Comparison of ENCODE assay signal across 13 cellular contexts in the genomic region with DNA sequence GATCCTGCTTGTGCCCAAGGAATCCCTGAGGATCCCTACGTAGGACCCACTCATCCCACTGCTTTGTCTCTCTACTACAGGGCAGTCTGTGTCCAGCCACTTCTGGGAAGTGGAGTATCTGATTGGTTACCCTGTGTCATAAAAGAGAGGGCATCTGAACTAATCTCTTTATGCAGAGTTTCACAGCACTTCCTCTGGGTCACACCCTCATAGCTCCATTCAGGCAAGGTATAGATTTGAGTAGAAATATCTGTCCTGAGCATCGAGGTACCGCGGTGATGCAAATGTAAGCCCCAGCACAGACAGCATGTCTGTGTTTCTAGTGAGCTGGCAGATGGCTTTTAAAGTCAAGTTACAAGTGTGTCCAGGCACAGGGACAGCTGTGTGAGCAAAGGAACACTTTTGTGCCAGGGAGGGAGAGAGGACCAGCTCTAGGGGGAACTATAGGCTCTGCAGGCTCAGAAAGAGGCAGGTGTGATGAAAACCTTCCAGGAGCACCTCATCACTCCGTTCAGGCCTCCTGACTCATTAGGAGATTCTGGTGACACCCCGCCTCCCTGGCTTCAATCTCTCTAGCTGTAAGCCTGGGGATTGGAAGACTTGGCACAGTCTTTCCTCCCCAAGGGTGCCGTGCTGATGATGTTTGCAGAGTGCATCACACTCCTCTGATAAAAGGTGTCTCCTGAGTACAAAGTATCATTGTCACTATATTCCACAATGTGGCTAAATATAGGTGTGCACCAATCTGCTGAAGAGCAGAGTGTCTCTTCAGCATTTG.
A peak's percentile ranks its signal among the peaks of the same experiment; 100 is the strongest.
DNase-seq lines count a peak whose midpoint lies in the region; ATAC-seq lines count a peak whose summit lies in the region.
"Had no signal": no experiment of that assay in that cellular context is flagged by ENCODE, and none has a peak within 500 bp of the region (broad histone marks: within the 10 kb centered on the region; RNA-seq: fewer than 3 reads in every experiment).

No MANE protein-coding gene starts in this region.

- no CpG with 5 or more reads among the region's 7 CpGs for WGBS in neuronal stem cell (ENCODE audit: extremely low coverage in 2 of 2, insufficient read length in 2 of 2, insufficient replicate concordance in 1 of 2), 2 donors

- no peaks in the 10 kb centered on the region for H3K9me3 Mint-ChIP-seq in activated CD8-positive, alpha-beta memory T cell treated with anti-CD3 and anti-CD28 coated beads, Interleukin-2, amount 10 ng/mL, durations not matched to agents 7 days and 5 days (ENCODE audit: low read depth)
- H3K9me3 Mint-ChIP-seq in activated naive CD4-positive, alpha-beta T cell treated with anti-CD3 and anti-CD28 coated beads, Interleukin-2, amount 10 ng/mL, durations not matched to agents 7 days and 5 days: no peaks in the 10 kb centered on the region

- no peaks in the 10 kb centered on the region for H3K36me3 ChIP-seq in neuronal stem cell (replicated peaks in 1 of 2; ENCODE audit: control insufficient read depth in 2 of 2, insufficient read depth in 2 of 2, low read length in 2 of 2)
- H3K36me3 ChIP-seq: cardiac muscle cell, neutrophil had no signal

- peaks cover 2% of the 10 kb centered on the region for H3K36me3 Mint-ChIP-seq in activated CD8-positive, alpha-beta memory T cell treated with anti-CD3 and anti-CD28 coated beads, Interleukin-2, amount 10 ng/mL, durations not matched to agents 7 days and 5 days
- peaks cover 10% of the 10 kb centered on the region for H3K36me3 Mint-ChIP-seq in activated naive CD4-positive, alpha-beta T cell treated with anti-CD3 and anti-CD28 coated beads, Interleukin-2, amount 10 ng/mL, durations not matched to agents 7 days and 5 days

- peak overlapping the region; percentile 92 for H3K27ac Mint-ChIP-seq in activated CD8-positive, alpha-beta memory T cell treated with anti-CD3 and anti-CD28 coated beads, Interleukin-2, amount 10 ng/mL, durations not matched to agents 7 days and 5 days
- H3K27ac Mint-ChIP-seq in activated naive CD4-positive, alpha-beta T cell treated with anti-CD3 and anti-CD28 coated beads, Interleukin-2, amount 10 ng/mL, durations not matched to agents 7 days and 5 days: peak overlapping the region; percentile 98

- CTCF ChIA-PET in activated CD8-positive, alpha-beta memory T cell treated with anti-CD3 and anti-CD28 coated beads, Interleukin-2, amount 10 ng/mL, durations not matched to agents 7 days and 5 days (lab: Charles Lee): interaction anchor here (0.9 to 9.7 kb wide), 14 partner anchors 10 to 185 kb away, joined by 3 to 162 read pairs (median 4); partner anchors contain the start of gene UBL3
- CTCF ChIA-PET in activated naive CD4-positive, alpha-beta T cell treated with anti-CD3 and anti-CD28 coated beads, Interleukin-2, amount 10 ng/mL, durations not matched to agents 7 days and 5 days (lab: Charles Lee): interaction anchor here (0.8 to 6.0 kb wide), 9 partner anchors 10 to 179 kb away, joined by 3 to 52 read pairs (median 9); no protein-coding TSS in a partner anchor

- H4K8ac ChIP-seq in neuronal stem cell (ENCODE audit: low read depth, low read length): no peak overlapping the region

- peak overlapping the region; percentile 81 for H3K4me3 Mint-ChIP-seq in activated CD8-positive, alpha-beta memory T cell treated with anti-CD3 and anti-CD28 coated beads, Interleukin-2, amount 10 ng/mL, durations not matched to agents 7 days and 5 days
- H3K4me3 Mint-ChIP-seq in activated naive CD4-positive, alpha-beta T cell treated with anti-CD3 and anti-CD28 coated beads, Interleukin-2, amount 10 ng/mL, durations not matched to agents 7 days and 5 days: peak overlapping the region; percentile 89

- H3K14ac ChIP-seq in neuronal stem cell (ENCODE audit: low read length): no peak overlapping the region

- H3K4me3 ChIP-seq in neuronal stem cell (ENCODE audit: low read length in 2 of 2): no peak overlapping the region
- H3K4me3 ChIP-seq: cardiac muscle cell, SK-N-MC had no signal

- H2AK5ac ChIP-seq in neuronal stem cell (ENCODE audit: low read depth, low read length): peak overlapping the region; percentile 53

- H3K9ac ChIP-seq in neuronal stem cell (ENCODE audit: low read depth, low read length, poor library complexity): no peak overlapping the region

- H3K4me1 ChIP-seq in neuronal stem cell (ENCODE audit: control insufficient read depth in 2 of 2, insufficient read depth in 1 of 2, low read depth in 1 of 2, low read length in 2 of 2): peaks cover 0 to 10% of the 10 kb centered on the region in 2 donors

- no peaks in the 10 kb centered on the region for H3K27me3 Mint-ChIP-seq in activated CD8-positive, alpha-beta memory T cell treated with anti-CD3 and anti-CD28 coated beads, Interleukin-2, amount 10 ng/mL, durations not matched to agents 7 days and 5 days
- H3K27me3 Mint-ChIP-seq in activated naive CD4-positive, alpha-beta T cell treated with anti-CD3 and anti-CD28 coated beads, Interleukin-2, amount 10 ng/mL, durations not matched to agents 7 days and 5 days: no peaks in the 10 kb centered on the region

- no peak overlapping the region for H2BK120ac ChIP-seq in neuronal stem cell (ENCODE audit: low read depth, low read length)

- H3K4me2 ChIP-seq in neuronal stem cell (ENCODE audit: insufficient read depth, low read length, poor library complexity, severe bottlenecking): no peak overlapping the region

- no peaks in the 10 kb centered on the region for H3K9me3 ChIP-seq in neuronal stem cell (replicated peaks in 1 of 2; ENCODE audit: control insufficient read depth in 2 of 2, insufficient read depth in 1 of 2, low read depth in 1 of 2, low read length in 2 of 2)
- H3K9me3 ChIP-seq: neutrophil had no signal

- H3K4me1 Mint-ChIP-seq in activated CD8-positive, alpha-beta memory T cell treated with anti-CD3 and anti-CD28 coated beads, Interleukin-2, amount 10 ng/mL, durations not matched to agents 7 days and 5 days: peaks cover 47% of the 10 kb centered on the region
- peaks cover 62% of the 10 kb centered on the region for H3K4me1 Mint-ChIP-seq in activated naive CD4-positive, alpha-beta T cell treated with anti-CD3 and anti-CD28 coated beads, Interleukin-2, amount 10 ng/mL, durations not matched to agents 7 days and 5 days

- H3K79me1 ChIP-seq in neuronal stem cell (ENCODE audit: low read depth, low read length): no peaks in the 10 kb centered on the region

- no peak overlapping the region for H3K27ac ChIP-seq in neuronal stem cell (replicated peaks; ENCODE audit: low read length)
- H3K27ac ChIP-seq: cardiac muscle cell, SK-N-MC had no signal

- peaks cover 0 to 20% (median 0%) of the 10 kb centered on the region in 3 experiments for H3K27me3 ChIP-seq in neuronal stem cell (ENCODE audit: control insufficient read depth in 3 of 3, insufficient read depth in 3 of 3, low read depth in 1 of 3, low read length in 3 of 3)
- H3K27me3 ChIP-seq: cardiac muscle cell, neutrophil had no signal

- no peak overlapping the region for H2AFZ ChIP-seq in neuronal stem cell (ENCODE audit: low read length)

- no peak overlapping the region for H2BK5ac ChIP-seq in neuronal stem cell (ENCODE audit: low read length)

- peak; percentile 73 for DNase-seq in activated CD8-positive, alpha-beta memory T cell treated with anti-CD3 and anti-CD28 coated beads, Interleukin-2, amount 10 ng/mL, durations not matched to agents 7 days and 5 days
- no peak for DNase-seq in activated CD8-positive, alpha-beta memory T cell treated with anti-CD3 and anti-CD28 coated beads, Interleukin-2, amount 50 U/mL, for 4 hours
- peak; percentile 32 for DNase-seq in activated naive CD4-positive, alpha-beta T cell treated with anti-CD3 and anti-CD28 coated beads, Interleukin-2, amount 10 ng/mL, durations not matched to agents 7 days and 5 days
- DNase-seq in neuronal stem cell (ENCODE audit: low spot score): no peak
- no peak for DNase-seq in SW 1271 (lab: John Stamatoyannopoulos, UW)
- DNase-seq in T1000 (lab: John Stamatoyannopoulos, UW): no peak
- DNase-seq: Karpas-422, NCI-H446 treated with DMSO at 0.1 percent for 48 hours had no signal

- peak overlapping the region; percentile 54 for H3K18ac ChIP-seq in neuronal stem cell (ENCODE audit: low read length)

- H3K4ac ChIP-seq in neuronal stem cell (ENCODE audit: low read length): no peak overlapping the region

- ATAC-seq in activated CD8-positive, alpha-beta memory T cell treated with anti-CD3 and anti-CD28 coated beads, Interleukin-2, amount 10 ng/mL, durations not matched to agents 7 days and 5 days: peak; percentile 18
- peak; percentile 7 for ATAC-seq in HG03175 (IDR thresholded peaks at IDR 0.05; ENCODE audit: unreplicated experiment)
- no peak for ATAC-seq in HG03342 (IDR thresholded peaks at IDR 0.05; ENCODE audit: unreplicated experiment)

- no peak overlapping the region for H2BK15ac ChIP-seq in neuronal stem cell (ENCODE audit: low read length)

- no peak overlapping the region for H3K23ac ChIP-seq in neuronal stem cell (ENCODE audit: low read depth, low read length, poor library complexity)

- no peak overlapping the region for H2BK12ac ChIP-seq in neuronal stem cell (ENCODE audit: low read length)

- H4K91ac ChIP-seq in neuronal stem cell (ENCODE audit: low read depth, low read length, poor library complexity): no peak overlapping the region

Comparison
In these comparisons a context has a peak if more than half of its experiments do, and no peak if none do; other contexts are left out.
1. DNase-seq: peak in activated CD8-positive, alpha-beta memory T cell treated with anti-CD3 and anti-CD28 coated beads, Interleukin-2, amount 10 ng/mL, durations not matched to agents 7 days and 5 days (single experiment) and activated naive CD4-positive, alpha-beta T cell treated with anti-CD3 and anti-CD28 coated beads, Interleukin-2, amount 10 ng/mL, durations not matched to agents 7 days and 5 days (single experiment); none in activated CD8-positive, alpha-beta memory T cell treated with anti-CD3 and anti-CD28 coated beads, Interleukin-2, amount 50 U/mL, for 4 hours (single experiment), neuronal stem cell (single experiment), SW 1271 (0 of 2) and T1000 (single experiment).